Comparison of ENCODE assay signal across 5 cellular contexts in the genomic region with DNA sequence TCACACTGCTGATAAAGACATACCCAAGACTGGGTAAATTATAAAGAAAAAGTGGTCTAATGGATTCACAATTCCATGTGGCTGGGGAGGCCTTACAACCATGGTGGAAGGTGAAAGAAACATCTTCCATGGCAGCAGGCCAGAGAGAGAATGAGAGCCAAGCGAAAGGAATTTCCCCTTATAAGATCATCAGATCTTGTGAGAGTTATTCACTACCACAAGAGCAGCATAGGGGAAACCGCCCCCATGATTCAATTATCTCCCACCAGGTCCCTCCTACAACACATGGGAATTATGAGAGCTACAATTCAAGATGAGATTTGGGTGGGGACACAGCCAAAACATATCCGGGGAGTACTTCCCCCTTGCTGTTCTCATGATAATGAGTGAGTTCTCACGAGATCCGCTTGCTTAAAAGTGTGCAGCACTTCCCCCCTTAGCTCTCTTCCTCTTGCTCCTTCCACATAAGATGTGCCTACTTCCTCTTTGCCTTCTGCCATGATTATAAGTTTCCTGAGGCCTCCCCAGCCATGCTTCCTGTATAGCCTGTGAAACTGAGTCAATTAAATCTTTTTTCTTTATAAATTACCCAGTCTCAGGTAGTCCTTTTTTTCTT. TPM values are rescaled to one million over a fixed set of nuclear protein-coding genes. Genes with fewer than 3 reads are reported as not detected.
"Had no signal": no experiment of that assay in that cellular context is flagged by ENCODE, and none has a peak within 500 bp of the region (broad histone marks: within the 10 kb centered on the region; RNA-seq: fewer than 3 reads in every experiment).

No MANE protein-coding gene starts in this region.

RNA-seq across cellular contexts. Expression of gene C3orf80, which starts 20.7 kb away (rescaled TPM):
- total RNA-seq: activated naive CD4-positive, alpha-beta T cell treated with anti-CD3 and anti-CD28 coated beads for 36 hours; activated naive CD8-positive, alpha-beta T cell treated with anti-CD3 and anti-CD28 coated beads, Interleukin-2, amount 10 ng/mL, durations not matched to agents 7 days and 5 days; dermis blood vessel endothelial cell; natural killer cell; vagina had no signal
